In the genomic region with DNA sequence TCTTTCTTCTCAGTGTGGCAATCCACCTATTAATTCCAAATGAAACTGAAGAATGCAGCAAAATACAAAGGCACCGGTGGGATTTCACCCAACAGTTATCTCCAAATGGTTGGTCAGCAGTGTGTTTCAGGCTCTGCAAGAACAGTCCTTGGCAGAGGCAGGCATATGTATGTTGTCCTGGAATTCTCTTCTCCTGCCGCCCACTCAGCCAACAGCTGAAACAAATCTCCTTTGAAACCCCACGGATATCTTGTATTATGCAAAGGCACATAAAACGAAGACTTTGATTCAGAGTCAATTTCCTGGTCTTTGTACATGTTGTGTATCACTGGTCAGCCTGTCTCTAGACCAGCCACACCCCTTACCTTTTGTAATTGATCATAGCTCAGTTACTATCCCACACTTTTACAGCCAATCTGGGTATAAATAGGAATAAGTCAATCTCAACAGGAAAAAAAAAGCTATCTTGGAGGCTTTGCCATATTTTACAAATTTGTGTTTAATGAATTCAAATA, we compare ENCODE assay signal across 18 cellular contexts.
"Had no signal": no experiment of that assay in that cellular context is flagged by ENCODE, and none has a peak within 500 bp of the region (broad histone marks: within the 10 kb centered on the region; RNA-seq: fewer than 3 reads in every experiment).

No MANE protein-coding gene starts in this region.

- H3K9me3 ChIP-seq: body of pancreas, esophagus muscularis mucosa, suprapubic skin had no signal

- H3K36me3 Mint-ChIP-seq: activated naive CD4-positive, alpha-beta T cell treated with anti-CD3 and anti-CD28 coated beads, Interleukin-2, amount 50 U/mL, for 24 hours had no signal

- ATAC-seq: body of pancreas had no signal

- FAIRE-seq: kidney had no signal

- H3K36me3 ChIP-seq: esophagus muscularis mucosa, suprapubic skin had no signal

- H3K4me3 ChIP-seq: body of pancreas, esophagus muscularis mucosa, suprapubic skin had no signal

- H3K27me3 ChIP-seq: body of pancreas, esophagus muscularis mucosa, suprapubic skin had no signal

- H3K9me3 Mint-ChIP-seq: stimulated activated naive CD8-positive, alpha-beta T cell treated with anti-CD3 and anti-CD28 coated beads, Interleukin-15, Interleukin-2, amounts not matched to agents 100 ng/mL and 50 ng/mL, for 24 hours had no signal

- H3K27ac Mint-ChIP-seq: activated naive CD4-positive, alpha-beta T cell treated with anti-CD3 and anti-CD28 coated beads, Interleukin-2, amount 50 U/mL, for 24 hours; stimulated activated naive CD8-positive, alpha-beta T cell treated with anti-CD3 and anti-CD28 coated beads, Interleukin-15, Interleukin-2, amounts not matched to agents 100 ng/mL and 50 ng/mL, for 24 hours; type B pancreatic cell had no signal

- DNase-seq: activated CD4-positive, alpha-beta T cell treated with anti-CD3 and anti-CD28 coated beads for 1 hour; activated CD4-positive, alpha-beta T cell treated with anti-CD3 and anti-CD28 coated beads, Interleukin-2, amount 50 U/mL, for 48 hours; activated effector memory CD4-positive, alpha-beta T cell treated with Interleukin-2 at 50 U/mL for 16 hours; activated T-cell treated with anti-CD3 and anti-CD28 coated beads, Interleukin-2, amount 50 U/mL, for 1 hour; amniotic stem cell; body of pancreas; cortex of kidney; effector CD4-positive, alpha-beta T cell; hippocampal formation; kidney; mesendoderm had no signal

- H3K27ac ChIP-seq: body of pancreas, esophagus muscularis mucosa, parathyroid adenoma, suprapubic skin had no signal

- H3K79me2 ChIP-seq: parathyroid adenoma had no signal

- H3K4me3 Mint-ChIP-seq: activated naive CD4-positive, alpha-beta T cell treated with anti-CD3 and anti-CD28 coated beads, Interleukin-2, amount 50 U/mL, for 24 hours; central memory CD8-positive, alpha-beta T cell; stimulated activated naive CD8-positive, alpha-beta T cell treated with anti-CD3 and anti-CD28 coated beads, Interleukin-15, Interleukin-2, amounts not matched to agents 100 ng/mL and 50 ng/mL, for 24 hours; type B pancreatic cell had no signal

- H2AFZ ChIP-seq: parathyroid adenoma had no signal

- H3K9ac ChIP-seq: parathyroid adenoma had no signal

- H3K4me1 Mint-ChIP-seq: activated naive CD4-positive, alpha-beta T cell treated with anti-CD3 and anti-CD28 coated beads, Interleukin-2, amount 50 U/mL, for 24 hours; central memory CD8-positive, alpha-beta T cell had no signal

- H3K4me1 ChIP-seq: esophagus muscularis mucosa, parathyroid adenoma, suprapubic skin had no signal
